In the genomic region with DNA sequence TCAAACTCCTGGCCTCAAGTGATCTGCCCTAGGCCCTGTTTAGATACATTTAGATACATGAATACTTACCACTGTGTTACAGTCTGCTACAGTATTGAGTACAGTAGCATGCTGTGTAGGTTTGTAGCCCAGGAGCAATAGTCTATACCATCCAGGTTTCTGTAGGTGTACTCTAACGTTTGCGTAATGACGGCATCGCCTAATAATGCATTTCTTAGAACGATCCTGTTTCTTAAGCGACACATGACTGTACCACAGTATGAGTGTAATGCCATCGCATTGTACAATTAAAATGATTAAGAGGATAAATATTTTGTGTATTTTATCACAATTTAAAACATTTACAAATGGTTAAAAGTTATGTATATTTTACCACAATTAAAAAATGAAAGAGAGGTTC, we compare ENCODE assay signal across 6 cellular contexts.
"Had no signal": no experiment of that assay in that cellular context is flagged by ENCODE, and none has a peak within 500 bp of the region (broad histone marks: within the 10 kb centered on the region; RNA-seq: fewer than 3 reads in every experiment).

No MANE protein-coding gene starts in this region.

- H3K4me2 ChIP-seq: KMS-11 had no signal

- H3K27ac ChIP-seq: HL-60, KMS-11 had no signal

- DNase-seq: KBM-7, KG1 had no signal

- H3K4me3 ChIP-seq: K562 had no signal

- H3K9ac ChIP-seq: KMS-11 had no signal

- ATAC-seq: HepG2, K562 had no signal
